15 cellular contexts compared by ENCODE assay signal in genomic region chr6:14038636-14039035, GRCh38.
A peak's percentile ranks its signal among the peaks of the same experiment; 100 is the strongest.
DNase-seq lines count a peak whose midpoint lies in the region; ATAC-seq, FAIRE-seq and TF ChIP-seq lines count a peak whose summit lies in the region.
"Had no signal": no experiment of that assay in that cellular context is flagged by ENCODE, and none has a peak within 500 bp of the region (broad histone marks: within the 10 kb centered on the region; RNA-seq: fewer than 3 reads in every experiment).

No MANE protein-coding gene starts in this region.

- no peaks in the 10 kb centered on the region for H3K36me3 ChIP-seq in OCI-LY3 (replicated peaks; ENCODE audit: low read depth, low read length)
- H3K36me3 ChIP-seq: Peyer's patch had no signal

- no peak overlapping the region for H2AFZ ChIP-seq in OCI-LY3 (ENCODE audit: low read depth, low read length)

- peak; percentile 60 for DNase-seq in HCEC 1CT
- DNase-seq in NCI-H1694 treated with DMSO at 0.1 percent for 48 hours (lab: John Stamatoyannopoulos, UW), result peak; percentile 89
- peak; percentile 58 for DNase-seq in left kidney (ENCODE audit: low read depth, low spot score)
- no peak for DNase-seq in stimulated activated CD4-positive, alpha-beta T cell treated with anti-CD3 and anti-CD28 coated beads, Interleukin-4, amount 100 ng/mL, for 24 hours
- DNase-seq in urothelium cell line (ENCODE audit: low spot score), result no peak
- no peak for DNase-seq in HUDEP-2 (lab: John Stamatoyannopoulos, UW; ENCODE audit: unreplicated experiment in 76 of 76)
- DNase-seq: activated CD4-positive, alpha-beta T cell treated with anti-CD3 and anti-CD28 coated beads for 36 hours; CD4-positive, alpha-beta T cell; head of caudate nucleus; Peyer's patch; stimulated activated naive CD8-positive, alpha-beta T cell treated with anti-CD3 and anti-CD28 coated beads, Interleukin-15, amount 100 ng/mL, for 72 hours had no signal

- peaks cover 3% of the 10 kb centered on the region; the same call in 1 of the 2 replicates for H3K9me3 ChIP-seq in OCI-LY3 (ENCODE audit: insufficient read depth, low read length)
- H3K9me3 ChIP-seq: Peyer's patch had no signal

- no peaks in the 10 kb centered on the region for H3K79me2 ChIP-seq in OCI-LY3 (ENCODE audit: low read length)

- FAIRE-seq in urothelium cell line (lab: Jason Lieb, UNC), result no peak

- no peaks in the 10 kb centered on the region for H4K20me1 ChIP-seq in OCI-LY3 (ENCODE audit: insufficient read depth, low read length)

- peak overlapping the region; percentile 82 for H3K4me2 ChIP-seq in OCI-LY3 (ENCODE audit: low read length)

- H3K9ac ChIP-seq in OCI-LY3 (ENCODE audit: low read length), result peak overlapping the region; percentile 83

- peaks cover 72% of the 10 kb centered on the region for H3K4me1 ChIP-seq in OCI-LY3 (ENCODE audit: low read length)
- H3K4me1 ChIP-seq: Peyer's patch had no signal

- H3K27ac ChIP-seq in OCI-LY3 (ENCODE audit: low read length), result peak overlapping the region; percentile 99
- H3K27ac ChIP-seq: Peyer's patch had no signal

- ATAC-seq in GM19463 (IDR thresholded peaks at IDR 0.05; ENCODE audit: unreplicated experiment), result no peak
- ATAC-seq: activated CD4-positive, alpha-beta T cell treated with anti-CD3 and anti-CD28 coated beads for 36 hours; esophagus mucosa; sciatic nerve; stimulated activated naive CD8-positive, alpha-beta T cell treated with anti-CD3 and anti-CD28 coated beads, Interleukin-15, amount 100 ng/mL, for 72 hours had no signal

- peak overlapping the region; percentile 67 for H3K4me3 ChIP-seq in OCI-LY3 (ENCODE audit: low read length)
- H3K4me3 ChIP-seq: Peyer's patch had no signal

- TF ChIP-seq CTCF in OCI-LY3 (IDR thresholded peaks at IDR 0.05; ENCODE audit: low read depth, low read length), result no peak

- H3K27me3 ChIP-seq in OCI-LY3 (ENCODE audit: low read depth, low read length), result no peaks in the 10 kb centered on the region
- H3K27me3 ChIP-seq: Peyer's patch had no signal

Comparison
In these comparisons a context has a peak if more than half of its experiments do, and no peak if none do; other contexts are left out.
1. DNase-seq: peak in HCEC 1CT (single experiment), NCI-H1694 treated with DMSO at 0.1 percent for 48 hours (single experiment) and left kidney (single experiment); none in stimulated activated CD4-positive, alpha-beta T cell treated with anti-CD3 and anti-CD28 coated beads, Interleukin-4, amount 100 ng/mL, for 24 hours (single experiment), urothelium cell line (single experiment) and HUDEP-2 (0 of 76).